Comparison of ENCODE assay signal across 8 cellular contexts in the genomic region with DNA sequence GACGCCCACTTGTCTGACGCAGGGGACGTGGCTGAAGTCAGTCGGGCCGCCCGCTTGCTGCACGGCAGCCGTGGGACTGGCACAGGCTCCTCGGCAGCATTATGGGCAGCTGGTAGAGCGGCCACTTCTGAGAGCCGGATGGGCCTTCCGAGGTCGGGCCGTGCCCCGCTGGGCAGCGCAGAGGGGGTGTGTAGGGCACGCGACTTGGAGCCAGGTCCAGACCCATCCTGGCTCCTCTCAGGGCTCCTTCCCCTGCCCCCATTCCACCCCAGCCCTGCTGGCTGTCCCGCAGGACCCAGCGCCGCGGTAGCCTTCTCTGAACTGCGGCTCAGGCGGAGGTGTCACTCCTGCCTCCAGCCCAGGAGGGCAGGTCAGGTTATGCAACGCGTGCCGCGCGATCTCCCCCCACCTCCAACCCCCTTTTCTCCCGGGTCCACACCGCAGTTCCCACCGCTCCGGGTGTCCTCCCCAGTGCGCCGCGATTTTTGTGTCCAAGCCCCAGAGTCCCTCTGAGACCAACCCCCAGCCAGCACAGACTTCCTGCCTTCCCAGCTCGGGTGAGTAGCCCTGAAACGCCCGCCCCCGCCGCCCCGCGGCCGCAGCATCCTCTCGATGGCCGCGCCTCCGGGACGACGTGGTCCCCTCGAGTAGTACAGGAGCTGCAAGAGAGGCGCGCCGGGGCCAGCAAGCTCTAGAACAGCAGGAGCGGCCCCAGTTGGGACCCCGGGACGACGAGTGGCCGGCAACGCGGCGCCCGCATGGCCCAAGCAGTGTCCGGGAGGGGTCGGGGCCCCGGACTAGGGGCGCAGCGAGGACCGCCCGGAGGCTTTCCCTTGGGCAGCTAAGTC. TPM values are rescaled to one million over a fixed set of nuclear protein-coding genes. Genes with fewer than 3 reads are reported as not detected.
A peak's percentile ranks its signal among the peaks of the same experiment; 100 is the strongest.
DNase-seq lines count a peak whose midpoint lies in the region; ATAC-seq and TF ChIP-seq lines count a peak whose summit lies in the region.

No MANE protein-coding gene starts in this region.

- H3K9me3 ChIP-seq in CD8-positive, alpha-beta T cell (ENCODE audit: low read length): no peaks in the 10 kb centered on the region
- no peaks in the 10 kb centered on the region for H3K9me3 ChIP-seq in SK-N-SH
- no peaks in the 10 kb centered on the region for H3K9me3 ChIP-seq in body of pancreas
- no peaks in the 10 kb centered on the region for H3K9me3 ChIP-seq in iPS-20b (ENCODE audit: insufficient read depth, low read depth, low read length)

- TF ChIP-seq EP300 in SK-N-SH (IDR thresholded peaks at IDR 0.05; ENCODE audit: borderline replicate concordance in 1 of 2, low read depth in 1 of 2, low read length in 1 of 2): no peak

- H3K79me2 ChIP-seq in SK-N-SH (ENCODE audit: insufficient read depth): peaks cover 13% of the 10 kb centered on the region

- H3K4me2 ChIP-seq in SK-N-SH: peak overlapping the region; percentile 98

- H3K27ac ChIP-seq in CD8-positive, alpha-beta T cell (ENCODE audit: low read depth, low read length): no peak overlapping the region
- H3K27ac ChIP-seq in SK-N-SH (ENCODE audit: low read depth in 2 of 2, low read length in 1 of 2): peak overlapping the region; percentile 56 to 98
- H3K27ac ChIP-seq in body of pancreas: peak overlapping the region in 1 of 4 donors; percentile 39
- peak overlapping the region; percentile 62 for H3K27ac ChIP-seq in iPS-20b (ENCODE audit: low read length)
- peak overlapping the region in 17 of 21 experiments; percentile 20 to 86 (median 59) for H3K27ac ChIP-seq in skin epidermis

- TF ChIP-seq RAD21 in SK-N-SH (IDR thresholded peaks at IDR 0.05; ENCODE audit: low read length): no peak

- H3K9ac ChIP-seq in SK-N-SH: peak overlapping the region; percentile 94
- H3K9ac ChIP-seq in iPS-20b (ENCODE audit: low read depth, low read length): peak overlapping the region; percentile 81; the same call in 1 of the 2 replicates

- intact Hi-C loops in CD8-positive, alpha-beta T cell (cut with DNase I, micrococcal nuclease): loop anchor here in 1 of 2 experiments (2.0 kb wide), 1 partner anchor 41 kb away; a partner anchor contains a TSS
- intact Hi-C loops in body of pancreas (cut with DNase I): no loop called here

- H3K36me3 Mint-ChIP-seq in CD8-positive, alpha-beta T cell: no peaks in the 10 kb centered on the region

- peak; percentile 16 to 68 (median 44) for DNase-seq in CD8-positive, alpha-beta T cell
- DNase-seq in SK-N-SH: peak; percentile 88
- DNase-seq in body of pancreas: peak; percentile 43 to 59 (median 52)
- DNase-seq in GM19240 (ENCODE audit: insufficient read length, low spot score): no peak

- ATAC-seq in CD8-positive, alpha-beta T cell: peak; percentile 63
- ATAC-seq in GM19372 (IDR thresholded peaks at IDR 0.05; ENCODE audit: low read depth, unreplicated experiment): peak; percentile 90
- ATAC-seq in HG03442 (IDR thresholded peaks at IDR 0.05; ENCODE audit: unreplicated experiment): peak; percentile 92
- ATAC-seq in body of pancreas: peak; percentile 74

- peak overlapping the region; percentile 76 for H3K4me3 Mint-ChIP-seq in CD8-positive, alpha-beta T cell

- no peak overlapping the region for H3K27ac Mint-ChIP-seq in CD8-positive, alpha-beta T cell

- TF ChIP-seq POLR2A in body of pancreas (IDR thresholded peaks at IDR 0.05): peak in 2 of 3 donors; percentile 16 to 35

- POLR2A ChIA-PET in CD8-positive, alpha-beta T cell (lab: Charles Lee): no interaction called here
- POLR2A ChIA-PET in SK-N-SH (lab: Yijun Ruan, JAX): interaction anchor here (0.6 kb wide), 1 partner anchor 100 kb away, joined by 3 read pairs; a partner anchor contains a TSS

- CTCF ChIA-PET in CD8-positive, alpha-beta T cell (lab: Charles Lee): interaction anchor here (3.2 kb wide), 1 partner anchor 12 kb away, joined by 16 read pairs; no protein-coding TSS in a partner anchor
- CTCF ChIA-PET in SK-N-SH (lab: Yijun Ruan, JAX): interaction anchor here (0.6 to 3.4 kb wide), 9 partner anchors 10 to 1276 kb away, joined by 3 to 21 read pairs (median 3); no protein-coding TSS in a partner anchor

- peak overlapping the region; percentile 77 for H2AFZ ChIP-seq in SK-N-SH (ENCODE audit: low read depth)

- 4% methylated on average over 28 of the region's 70 CpGs for WGBS in SK-N-SH (ENCODE audit: low lambda C conversion rate)
- 1 to 2% methylated on average over 16 to 70 of the region's 70 CpGs for WGBS in body of pancreas, 2 donors

- H3K4me1 ChIP-seq in CD8-positive, alpha-beta T cell (ENCODE audit: insufficient read depth, low read length): peaks cover 14% of the 10 kb centered on the region
- H3K4me1 ChIP-seq in SK-N-SH (ENCODE audit: control insufficient read depth in 1 of 2, insufficient read depth in 2 of 2, low read depth in 1 of 2, low read length in 1 of 2) (peaks cover 9 to 43% of the 10 kb centered on the region in 2 experiments; a peak in 3 of 4 replicates), body of pancreas (peaks cover 15% of the 10 kb centered on the region), iPS-20b (ENCODE audit: insufficient read depth, low read length) (peaks cover 21% of the 10 kb centered on the region)

- H3K4me3 ChIP-seq in CD8-positive, alpha-beta T cell (ENCODE audit: low read depth, low read length): peak overlapping the region; percentile 55
- H3K4me3 ChIP-seq in SK-N-SH (ENCODE audit: low read depth in 2 of 2, low read length in 1 of 2): peak overlapping the region; percentile 66 to 76
- H3K4me3 ChIP-seq in body of pancreas: peak overlapping the region; percentile 6 to 34
- H3K4me3 ChIP-seq in iPS-20b (ENCODE audit: low read length): peak overlapping the region; percentile 77
- H3K4me3 ChIP-seq in skin epidermis: peak overlapping the region; percentile 31 to 57 (median 47)

- no peak for TF ChIP-seq CTCF in CD8-positive, alpha-beta T cell (IDR thresholded peaks at IDR 0.05)
- TF ChIP-seq CTCF in SK-N-SH (IDR thresholded peaks at IDR 0.05) (peak; percentile 19), body of pancreas (IDR thresholded peaks at IDR 0.05) (peak in 3 of 7 experiments; percentile 9 to 33 (median 13))

- H4K20me1 ChIP-seq in SK-N-SH (ENCODE audit: insufficient read depth): no peaks in the 10 kb centered on the region

- no peaks in the 10 kb centered on the region for H3K27me3 ChIP-seq in CD8-positive, alpha-beta T cell (ENCODE audit: insufficient read depth, low read length)
- H3K27me3 ChIP-seq in SK-N-SH (ENCODE audit: insufficient read depth) (no peaks in the 10 kb centered on the region), body of pancreas (no peaks in the 10 kb centered on the region), iPS-20b (ENCODE audit: insufficient read depth, low read length) (peaks cover 11% of the 10 kb centered on the region; the same call in 1 of the 2 replicates)

- H3K4me1 Mint-ChIP-seq in CD8-positive, alpha-beta T cell (ENCODE audit: low read depth): peaks cover 16% of the 10 kb centered on the region

- H3K9me3 Mint-ChIP-seq in CD8-positive, alpha-beta T cell: no peaks in the 10 kb centered on the region

- H3K9me2 ChIP-seq in SK-N-SH: no peaks in the 10 kb centered on the region

- peaks cover 40% of the 10 kb centered on the region for H3K27me3 Mint-ChIP-seq in CD8-positive, alpha-beta T cell (ENCODE audit: low read depth)

- H3K36me3 ChIP-seq in CD8-positive, alpha-beta T cell (ENCODE audit: insufficient read depth, low read length): no peaks in the 10 kb centered on the region
- H3K36me3 ChIP-seq in SK-N-SH (replicated peaks in 1 of 2; ENCODE audit: control insufficient read depth in 1 of 2, insufficient read depth in 2 of 2, low read length in 1 of 2) (peaks cover 0 to 22% of the 10 kb centered on the region in 2 experiments), body of pancreas (replicated peaks in 1 of 2; ENCODE audit: insufficient read depth in 1 of 2, low read depth in 2 of 2) (no peaks in the 10 kb centered on the region), iPS-20b (ENCODE audit: insufficient read depth, low read depth, low read length) (peaks cover 25% of the 10 kb centered on the region)

- H3F3A ChIP-seq in SK-N-SH (replicated peaks; ENCODE audit: insufficient read depth): peaks cover 44% of the 10 kb centered on the region

TF ChIP-seq in SK-N-SH, 30 proteins besides CTCF, POLR2A, EP300 and RAD21 (continues in another document):
- TF ChIP-seq RFX5 (IDR thresholded peaks at IDR 0.05; ENCODE audit: low read length) (no peak), JUND (IDR thresholded peaks at IDR 0.05) (no peak), YY1 (IDR thresholded peaks at IDR 0.05; ENCODE audit: low read depth) (0 out of 2 replicates have a peak, but pooled peaks have one; percentile 35), RCOR1 (IDR thresholded peaks at IDR 0.05; ENCODE audit: low read length) (no peak), MXI1 (IDR thresholded peaks at IDR 0.05; ENCODE audit: low read depth, low read length) (no peak), MEF2A (IDR thresholded peaks at IDR 0.05; ENCODE audit: borderline replicate concordance, low read depth) (no peak), TCF12 (IDR thresholded peaks at IDR 0.05) (no peak), CHD2 (IDR thresholded peaks at IDR 0.05; ENCODE audit: low read length, partially characterized antibody) (no peak), ELF1 (IDR thresholded peaks at IDR 0.05) (peak; percentile 56; the same call in 1 of the 2 replicates), POLR2AphosphoS5 (IDR thresholded peaks at IDR 0.05; ENCODE audit: low read depth, low read length) (peak; percentile 12), FOXM1 (IDR thresholded peaks at IDR 0.05; ENCODE audit: low read depth) (no peak)
- TF ChIP-seq, protein P1, sequence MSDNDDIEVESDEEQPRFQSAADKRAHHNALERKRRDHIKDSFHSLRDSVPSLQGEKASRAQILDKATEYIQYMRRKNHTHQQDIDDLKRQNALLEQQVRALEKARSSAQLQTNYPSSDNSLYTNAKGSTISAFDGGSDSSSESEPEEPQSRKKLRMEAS (IDR thresholded peaks at IDR 0.05; ENCODE audit: low read depth): peak; percentile 34; the same call in 1 of the 2 replicates
- TF ChIP-seq, protein P2, sequence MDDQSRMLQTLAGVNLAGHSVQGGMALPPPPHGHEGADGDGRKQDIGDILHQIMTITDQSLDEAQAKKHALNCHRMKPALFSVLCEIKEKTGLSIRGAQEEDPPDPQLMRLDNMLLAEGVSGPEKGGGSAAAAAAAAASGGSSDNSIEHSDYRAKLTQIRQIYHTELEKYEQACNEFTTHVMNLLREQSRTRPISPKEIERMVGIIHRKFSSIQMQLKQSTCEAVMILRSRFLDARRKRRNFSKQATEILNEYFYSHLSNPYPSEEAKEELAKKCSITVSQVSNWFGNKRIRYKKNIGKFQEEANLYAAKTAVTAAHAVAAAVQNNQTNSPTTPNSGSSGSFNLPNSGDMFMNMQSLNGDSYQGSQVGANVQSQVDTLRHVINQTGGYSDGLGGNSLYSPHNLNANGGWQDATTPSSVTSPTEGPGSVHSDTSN (IDR thresholded peaks at IDR 0.05): no peak; the same call in 1 of the 2 replicates

RNA-seq across cellular contexts. Expression of a gene that starts 41.1 kb away (rescaled TPM):
- 10 to 100 TPM; 16.2 to 17.4 TPM for total RNA-seq in CD8-positive, alpha-beta T cell
- polyA plus RNA-seq in SK-N-SH (2012; rRNA removed): 21.4 and 29.1 TPM in 2 replicates
- 11.9 and 12.2 TPM in 2 replicates for polyA plus RNA-seq in SK-N-SH (2012; cell fraction: cytosol; rRNA removed)
- 71.2 and 143 TPM in 2 replicates for polyA plus RNA-seq in SK-N-SH (2012; cell fraction: nucleus; rRNA removed)
- 10 to 100 TPM; 20.8 to 30.4 TPM for total RNA-seq in body of pancreas

Comparison
In these comparisons a context has a peak if more than half of its experiments do, and no peak if none do; other contexts are left out.
1. H3K4me3 ChIP-seq: peak in every context shown above with its lines; median percentile 77 in iPS-20b; 71 in SK-N-SH; 55 in CD8-positive, alpha-beta T cell; 47 in skin epidermis; 20 in body of pancreas.